ENCODE assay signal across 23 cellular contexts in genomic region chr2:71608441-71608840, GRCh38.
DNase-seq lines count a peak whose midpoint lies in the region; TF ChIP-seq lines count a peak whose summit lies in the region.
"Had no signal": no experiment of that assay in that cellular context is flagged by ENCODE, and none has a peak within 500 bp of the region (broad histone marks: within the 10 kb centered on the region; RNA-seq: fewer than 3 reads in every experiment).

No MANE protein-coding gene starts in this region.

- no peaks in the 10 kb centered on the region for H3K36me3 Mint-ChIP-seq in activated naive CD4-positive, alpha-beta T cell treated with anti-CD3 and anti-CD28 coated beads, Interleukin-2, amount 10 ng/mL, durations not matched to agents 7 days and 5 days
- H3K36me3 Mint-ChIP-seq in chondrocyte (ENCODE audit: low read depth) (peaks cover 10% of the 10 kb centered on the region), type B pancreatic cell (no peaks in the 10 kb centered on the region)
- H3K36me3 Mint-ChIP-seq: natural killer cell treated with Interleukin-12 subunit alpha and Interleukin-12 subunit beta and Interleukin-15 and Interleukin-18, amount 100 ng/mL, for 72 hours had no signal

- no peak overlapping the region for H2BK5ac ChIP-seq in neuronal stem cell (ENCODE audit: low read length)

- H3K27ac Mint-ChIP-seq in activated naive CD4-positive, alpha-beta T cell treated with anti-CD3 and anti-CD28 coated beads, Interleukin-2, amount 10 ng/mL, durations not matched to agents 7 days and 5 days, result no peak overlapping the region
- H3K27ac Mint-ChIP-seq in chondrocyte (ENCODE audit: unreplicated experiment), result peak overlapping the region; percentile 27
- no peak overlapping the region for H3K27ac Mint-ChIP-seq in type B pancreatic cell
- H3K27ac Mint-ChIP-seq: activated CD4-positive, alpha-beta memory T cell treated with anti-CD3 and anti-CD28 coated beads, Interleukin-2, amount 10 ng/mL, durations not matched to agents 7 days and 5 days; natural killer cell treated with Interleukin-12 subunit alpha and Interleukin-12 subunit beta and Interleukin-15 and Interleukin-18, amount 100 ng/mL, for 72 hours had no signal

- H3K9me3 Mint-ChIP-seq in activated naive CD4-positive, alpha-beta T cell treated with anti-CD3 and anti-CD28 coated beads, Interleukin-2, amount 10 ng/mL, durations not matched to agents 7 days and 5 days, result no peaks in the 10 kb centered on the region
- H3K9me3 Mint-ChIP-seq in chondrocyte (ENCODE audit: low read depth) (no peaks in the 10 kb centered on the region), type B pancreatic cell (no peaks in the 10 kb centered on the region)
- H3K9me3 Mint-ChIP-seq: activated CD4-positive, alpha-beta memory T cell treated with anti-CD3 and anti-CD28 coated beads, Interleukin-2, amount 10 ng/mL, durations not matched to agents 7 days and 5 days; central memory CD8-positive, alpha-beta T cell; natural killer cell treated with Interleukin-12 subunit alpha and Interleukin-12 subunit beta and Interleukin-15 and Interleukin-18, amount 100 ng/mL, for 72 hours had no signal

- peak; percentile 4 for DNase-seq in activated naive CD4-positive, alpha-beta T cell treated with anti-CD3 and anti-CD28 coated beads, Interleukin-2, amount 10 ng/mL, durations not matched to agents 7 days and 5 days
- DNase-seq in activated naive CD4-positive, alpha-beta T cell treated with Interleukin-2 at 50 U/mL for 16 hours, result no peak
- DNase-seq in chondrocyte (ENCODE audit: low spot score) (peak; percentile 49), neuronal stem cell (ENCODE audit: low spot score) (no peak), type B pancreatic cell (ENCODE audit: extremely low spot score, unreplicated experiment) (peak; percentile 48), LoVo (ENCODE audit: low spot score) (no peak), T-helper 1 cell (no peak)
- no peak for DNase-seq in effector CD8-positive, alpha-beta T cell (lab: John Stamatoyannopoulos, UW)
- DNase-seq: activated CD4-positive, alpha-beta memory T cell treated with anti-CD3 and anti-CD28 coated beads, Interleukin-2, amount 10 ng/mL, durations not matched to agents 7 days and 5 days; anterior cingulate cortex; C1 segment of cervical spinal cord; GOT3; NCI-H524; NK-92 treated with Interleukin-12 subunit alpha and Interleukin-12 subunit beta, amount 100 ng/mL, for 24 hours; SIG-M5; SW 1271 had no signal

- H3K36me3 ChIP-seq in neuronal stem cell (replicated peaks in 1 of 2; ENCODE audit: control insufficient read depth in 2 of 2, insufficient read depth in 2 of 2, low read length in 2 of 2), result no peaks in the 10 kb centered on the region
- H3K36me3 ChIP-seq: prostate gland had no signal

- TF ChIP-seq CTCF in chondrocyte (IDR thresholded peaks at IDR 0.05) (no peak), type B pancreatic cell (conservative IDR thresholded peaks at IDR 0.05) (no peak)

- H2AFZ ChIP-seq in neuronal stem cell (ENCODE audit: low read length), result no peak overlapping the region
- H2AFZ ChIP-seq: PC-9 had no signal

- H3K14ac ChIP-seq in neuronal stem cell (ENCODE audit: low read length), result no peak overlapping the region

- H3K4me1 ChIP-seq in neuronal stem cell (ENCODE audit: control insufficient read depth in 2 of 2, insufficient read depth in 1 of 2, low read depth in 1 of 2, low read length in 2 of 2), result peaks cover 3 to 19% of the 10 kb centered on the region in 2 donors
- H3K4me1 ChIP-seq: prostate gland had no signal

- H3K4me3 ChIP-seq in neuronal stem cell (ENCODE audit: low read length in 2 of 2), result no peak overlapping the region
- H3K4me3 ChIP-seq: dorsolateral prefrontal cortex, PC-9, prostate gland had no signal

- H2BK120ac ChIP-seq in neuronal stem cell (ENCODE audit: low read depth, low read length), result no peak overlapping the region

- H3K4me3 Mint-ChIP-seq in activated naive CD4-positive, alpha-beta T cell treated with anti-CD3 and anti-CD28 coated beads, Interleukin-2, amount 10 ng/mL, durations not matched to agents 7 days and 5 days, result no peak overlapping the region
- H3K4me3 Mint-ChIP-seq in chondrocyte (ENCODE audit: unreplicated experiment) (no peak overlapping the region), type B pancreatic cell (no peak overlapping the region)
- H3K4me3 Mint-ChIP-seq: activated CD4-positive, alpha-beta memory T cell treated with anti-CD3 and anti-CD28 coated beads, Interleukin-2, amount 10 ng/mL, durations not matched to agents 7 days and 5 days; central memory CD8-positive, alpha-beta T cell; natural killer cell treated with Interleukin-12 subunit alpha and Interleukin-12 subunit beta and Interleukin-15 and Interleukin-18, amount 100 ng/mL, for 72 hours had no signal

- H3K27ac ChIP-seq in neuronal stem cell (replicated peaks; ENCODE audit: low read length), result no peak overlapping the region
- H3K27ac ChIP-seq: epithelial cell of prostate, KMS-11, PC-9, prostate gland had no signal

- H3K4me2 ChIP-seq in neuronal stem cell (ENCODE audit: insufficient read depth, low read length, poor library complexity, severe bottlenecking), result no peak overlapping the region
- H3K4me2 ChIP-seq: KMS-11 had no signal

- H2BK12ac ChIP-seq in neuronal stem cell (ENCODE audit: low read length), result peak overlapping the region; percentile 35

- no peak overlapping the region for H3K4ac ChIP-seq in neuronal stem cell (ENCODE audit: low read length)

- CTCF ChIA-PET in activated naive CD4-positive, alpha-beta T cell treated with anti-CD3 and anti-CD28 coated beads, Interleukin-2, amount 10 ng/mL, durations not matched to agents 7 days and 5 days (lab: Charles Lee), result no interaction called here

- H4K8ac ChIP-seq in neuronal stem cell (ENCODE audit: low read depth, low read length), result no peak overlapping the region

- no peak overlapping the region for H2BK15ac ChIP-seq in neuronal stem cell (ENCODE audit: low read length)

- no peak overlapping the region for H2AK5ac ChIP-seq in neuronal stem cell (ENCODE audit: low read depth, low read length)

- no peaks in the 10 kb centered on the region for H3K9me3 ChIP-seq in neuronal stem cell (replicated peaks in 1 of 2; ENCODE audit: control insufficient read depth in 2 of 2, insufficient read depth in 1 of 2, low read depth in 1 of 2, low read length in 2 of 2)
- H3K9me3 ChIP-seq: prostate gland had no signal

- no peak overlapping the region for H4K91ac ChIP-seq in neuronal stem cell (ENCODE audit: low read depth, low read length, poor library complexity)

- peaks cover 10% of the 10 kb centered on the region for H3K4me1 Mint-ChIP-seq in activated naive CD4-positive, alpha-beta T cell treated with anti-CD3 and anti-CD28 coated beads, Interleukin-2, amount 10 ng/mL, durations not matched to agents 7 days and 5 days
- no peaks in the 10 kb centered on the region for H3K4me1 Mint-ChIP-seq in chondrocyte (ENCODE audit: low read depth)
- peaks cover 9% of the 10 kb centered on the region for H3K4me1 Mint-ChIP-seq in type B pancreatic cell (ENCODE audit: unreplicated experiment)
- H3K4me1 Mint-ChIP-seq: central memory CD8-positive, alpha-beta T cell had no signal

- no peak overlapping the region for H3K23ac ChIP-seq in neuronal stem cell (ENCODE audit: low read depth, low read length, poor library complexity)

- H3K18ac ChIP-seq in neuronal stem cell (ENCODE audit: low read length), result no peak overlapping the region

- no CpG with 5 or more reads among the region's 12 CpGs for WGBS in neuronal stem cell (ENCODE audit: extremely low coverage in 2 of 2, insufficient read length in 2 of 2, insufficient replicate concordance in 1 of 2), 2 donors

- peaks cover 0 to 3% (median 0%) of the 10 kb centered on the region in 3 experiments for H3K27me3 ChIP-seq in neuronal stem cell (ENCODE audit: control insufficient read depth in 3 of 3, insufficient read depth in 3 of 3, low read depth in 1 of 3, low read length in 3 of 3)
- H3K27me3 ChIP-seq: dorsolateral prefrontal cortex had no signal

- H3K79me1 ChIP-seq in neuronal stem cell (ENCODE audit: low read depth, low read length), result no peaks in the 10 kb centered on the region

- no peak overlapping the region for H3K9ac ChIP-seq in neuronal stem cell (ENCODE audit: low read depth, low read length, poor library complexity)
- H3K9ac ChIP-seq: KMS-11 had no signal

- peaks cover 31% of the 10 kb centered on the region for H3K27me3 Mint-ChIP-seq in activated naive CD4-positive, alpha-beta T cell treated with anti-CD3 and anti-CD28 coated beads, Interleukin-2, amount 10 ng/mL, durations not matched to agents 7 days and 5 days
- H3K27me3 Mint-ChIP-seq in chondrocyte (ENCODE audit: low read depth), result no peaks in the 10 kb centered on the region
- peaks cover 22% of the 10 kb centered on the region for H3K27me3 Mint-ChIP-seq in type B pancreatic cell

Comparison
In these comparisons a context has a peak if more than half of its experiments do, and no peak if none do; other contexts are left out.
1. DNase-seq: peak in activated naive CD4-positive, alpha-beta T cell treated with anti-CD3 and anti-CD28 coated beads, Interleukin-2, amount 10 ng/mL, durations not matched to agents 7 days and 5 days (single experiment), chondrocyte (single experiment) and type B pancreatic cell (single experiment); none in activated naive CD4-positive, alpha-beta T cell treated with Interleukin-2 at 50 U/mL for 16 hours (single experiment), neuronal stem cell (single experiment), effector CD8-positive, alpha-beta T cell (single experiment), LoVo (single experiment) and T-helper 1 cell (0 of 5).